In the genomic region with DNA sequence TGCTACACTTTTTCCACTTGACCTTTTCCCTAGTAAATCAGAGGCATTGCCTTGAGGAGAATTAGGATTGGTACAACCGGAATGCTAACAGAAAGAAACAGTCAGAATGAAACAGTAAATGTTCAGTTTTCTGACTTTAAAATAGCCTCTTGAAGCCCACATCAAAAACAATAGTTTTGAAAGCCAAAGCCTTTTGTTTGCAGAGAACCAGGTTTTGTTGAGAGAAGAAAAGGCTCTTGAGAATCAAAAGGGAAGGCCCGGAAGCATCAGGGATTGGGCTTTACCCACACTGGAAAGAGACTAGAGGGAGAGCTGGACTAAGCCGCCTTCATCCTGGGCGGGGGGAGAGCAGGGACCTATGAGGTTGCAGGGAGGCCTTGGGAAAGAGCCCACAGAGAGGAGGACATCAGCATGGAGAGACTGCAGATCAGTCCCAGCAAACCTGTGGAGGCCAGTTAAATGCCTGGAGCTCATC, we compare ENCODE assay signal across 11 cellular contexts. TPM values are rescaled to one million over a fixed set of nuclear protein-coding genes. Genes with fewer than 3 reads are reported as not detected.
DNase-seq lines count a peak whose midpoint lies in the region; ATAC-seq and TF ChIP-seq lines count a peak whose summit lies in the region.
"Had no signal": no experiment of that assay in that cellular context is flagged by ENCODE, and none has a peak within 500 bp of the region (broad histone marks: within the 10 kb centered on the region; RNA-seq: fewer than 3 reads in every experiment).

No MANE protein-coding gene starts in this region.

- H2BK120ac ChIP-seq in neuronal stem cell (ENCODE audit: low read depth, low read length) = peak overlapping the region; percentile 19

- DNase-seq in Panc1 (ENCODE audit: low read depth, low spot score) = no peak
- DNase-seq in neuronal stem cell (ENCODE audit: low spot score) = peak; percentile 65
- DNase-seq in Caco-2 = no peak
- DNase-seq in NCI-H446 treated with DMSO at 0.1 percent for 48 hours (lab: John Stamatoyannopoulos, UW) = no peak
- DNase-seq in dorsolateral prefrontal cortex = no peak
- DNase-seq: hippocampal formation; NK-92 treated with Interleukin-12 subunit alpha and Interleukin-12 subunit beta, amount 100 ng/mL, for 24 hours had no signal

- no peaks in the 10 kb centered on the region for H3K27me3 Mint-ChIP-seq in Caco-2 (ENCODE audit: insufficient read depth, unreplicated experiment)

- no peak overlapping the region for H2AK5ac ChIP-seq in neuronal stem cell (ENCODE audit: low read depth, low read length)

- H3K4ac ChIP-seq in neuronal stem cell (ENCODE audit: low read length) = no peak overlapping the region

- H3K9me3 ChIP-seq in Panc1 (ENCODE audit: control insufficient read depth, insufficient read depth, low read depth, low read length) (no peaks in the 10 kb centered on the region), neuronal stem cell (replicated peaks in 1 of 2; ENCODE audit: control insufficient read depth in 2 of 2, insufficient read depth in 1 of 2, low read depth in 1 of 2, low read length in 2 of 2) (no peaks in the 10 kb centered on the region), Caco-2 (no peaks in the 10 kb centered on the region)

- H2BK5ac ChIP-seq in neuronal stem cell (ENCODE audit: low read length) = no peak overlapping the region

- no peaks in the 10 kb centered on the region for H3K36me3 ChIP-seq in Panc1 (ENCODE audit: control insufficient read depth, insufficient read depth, low read length)
- H3K36me3 ChIP-seq in neuronal stem cell (replicated peaks in 1 of 2; ENCODE audit: control insufficient read depth in 2 of 2, insufficient read depth in 2 of 2, low read length in 2 of 2) = no peaks in the 10 kb centered on the region
- no peaks in the 10 kb centered on the region for H3K36me3 ChIP-seq in Caco-2 (ENCODE audit: control insufficient read depth, insufficient read depth, low read length)

- in situ Hi-C loops in Panc1 (cut with HindIII; ENCODE audit: low pct_unique_long_range_greater_than_20kb, low sequenced_read_pairs) = loop anchor here (25.0 kb wide), 2 partner anchors 455 to 730 kb away; no protein-coding TSS in a partner anchor

- H3K4me3 ChIP-seq in Panc1 (ENCODE audit: low read depth in 2 of 2, low read length in 2 of 2) (no peak overlapping the region), neuronal stem cell (ENCODE audit: low read length in 2 of 2) (peak overlapping the region in 1 of 2 donors; percentile 21), Caco-2 (ENCODE audit: low read depth, low read length) (no peak overlapping the region), dorsolateral prefrontal cortex (no peak overlapping the region)

- peaks cover 65% of the 10 kb centered on the region for H3K4me1 ChIP-seq in Panc1 (ENCODE audit: control insufficient read depth, insufficient read depth, low read length)
- peaks cover 12 to 21% of the 10 kb centered on the region in 2 donors for H3K4me1 ChIP-seq in neuronal stem cell (ENCODE audit: control insufficient read depth in 2 of 2, insufficient read depth in 1 of 2, low read depth in 1 of 2, low read length in 2 of 2)
- H3K4me1 ChIP-seq in Caco-2 = peaks cover 22% of the 10 kb centered on the region

- CTCF ChIA-PET in Panc1 (lab: Charles Lee) (interaction anchor here (0.6 to 0.7 kb wide), 4 partner anchors 51 to 716 kb away, joined by 3 to 5 read pairs (median 4); no protein-coding TSS in a partner anchor), Caco-2 (lab: Charles Lee) (interaction anchor here (0.5 to 1.3 kb wide), 3 partner anchors 13 to 367 kb away, joined by 3 to 4 read pairs (median 3); no protein-coding TSS in a partner anchor)

- TF ChIP-seq CTCF in Panc1 (IDR thresholded peaks at IDR 0.05) (no peak), Caco-2 (IDR thresholded peaks at IDR 0.05; ENCODE audit: insufficient read depth in 1 of 2, low read depth in 1 of 2, low read length in 1 of 2, severe bottlenecking in 1 of 2, unreplicated experiment in 1 of 2) (no peak), dorsolateral prefrontal cortex (IDR thresholded peaks at IDR 0.05 in 54 of 56, conservative IDR thresholded peaks at IDR 0.05 in 2 of 56; ENCODE audit: low read depth in 1 of 56, partially characterized antibody in 56 of 56) (no peak)

- H3K4me3 Mint-ChIP-seq in Caco-2 (ENCODE audit: unreplicated experiment) = no peak overlapping the region
- H3K4me3 Mint-ChIP-seq: activated CD4-positive, alpha-beta T cell treated with anti-CD3 and anti-CD28 coated beads for 36 hours had no signal

- peaks cover 1% of the 10 kb centered on the region for H3K36me3 Mint-ChIP-seq in Caco-2 (ENCODE audit: insufficient read depth, unreplicated experiment)

- intact Hi-C loops in Panc1 (cut with micrococcal nuclease; ENCODE audit: unreplicated experiment) = no loop called here
- intact Hi-C loops in Caco-2 (cut with micrococcal nuclease; ENCODE audit: unreplicated experiment) = no loop called here
- intact Hi-C loops in dorsolateral prefrontal cortex (cut with DNase I) = no loop called here

- POLR2A ChIA-PET in Panc1 (lab: Charles Lee) (interaction anchor here (0.6 to 1.2 kb wide), 2 partner anchors 8 to 486 kb away, joined by 3 to 4 read pairs; no protein-coding TSS in a partner anchor), Caco-2 (lab: Charles Lee) (interaction anchor here (0.5 to 1.1 kb wide), 3 partner anchors 8 to 223 kb away, joined by 3 to 4 read pairs (median 3); a partner anchor contains a TSS)

- H2BK15ac ChIP-seq in neuronal stem cell (ENCODE audit: low read length) = peak overlapping the region; percentile 34

- peak overlapping the region; percentile 23 for H2BK12ac ChIP-seq in neuronal stem cell (ENCODE audit: low read length)

- no peak overlapping the region for H3K27ac Mint-ChIP-seq in Caco-2 (ENCODE audit: unreplicated experiment)
- H3K27ac Mint-ChIP-seq: activated CD4-positive, alpha-beta T cell treated with anti-CD3 and anti-CD28 coated beads for 36 hours had no signal

- H4K91ac ChIP-seq in neuronal stem cell (ENCODE audit: low read depth, low read length, poor library complexity) = no peak overlapping the region

- H3K14ac ChIP-seq in neuronal stem cell (ENCODE audit: low read length) = no peak overlapping the region

- H3K4me2 ChIP-seq in neuronal stem cell (ENCODE audit: insufficient read depth, low read length, poor library complexity, severe bottlenecking) = peak overlapping the region; percentile 19

- H2AFZ ChIP-seq in neuronal stem cell (ENCODE audit: low read length) = peak overlapping the region; percentile 88

- peak overlapping the region; percentile 90 for H3K27ac ChIP-seq in Panc1 (ENCODE audit: low read length)
- H3K27ac ChIP-seq in neuronal stem cell (replicated peaks; ENCODE audit: low read length) = peak overlapping the region; percentile 74
- peak overlapping the region in 13 of 59 donors; percentile 0 to 57 (median 28) for H3K27ac ChIP-seq in dorsolateral prefrontal cortex

- H3K9ac ChIP-seq in neuronal stem cell (ENCODE audit: low read depth, low read length, poor library complexity) = no peak overlapping the region

- no peaks in the 10 kb centered on the region for H3K79me1 ChIP-seq in neuronal stem cell (ENCODE audit: low read depth, low read length)

- WGBS in neuronal stem cell (ENCODE audit: extremely low coverage in 2 of 2, insufficient read length in 2 of 2, insufficient replicate concordance in 1 of 2), 2 donors = no CpG with 5 or more reads among the region's 4 CpGs

- no peaks in the 10 kb centered on the region for H3K27me3 ChIP-seq in Panc1 (ENCODE audit: control insufficient read depth, insufficient read depth, low read length)
- no peaks in the 10 kb centered on the region for H3K27me3 ChIP-seq in neuronal stem cell (ENCODE audit: control insufficient read depth in 3 of 3, insufficient read depth in 3 of 3, low read depth in 1 of 3, low read length in 3 of 3)
- no peaks in the 10 kb centered on the region for H3K27me3 ChIP-seq in Caco-2 (replicated peaks; ENCODE audit: control insufficient read depth, insufficient read depth, low read length)
- H3K27me3 ChIP-seq in dorsolateral prefrontal cortex = no peaks in the 10 kb centered on the region

- H3K18ac ChIP-seq in neuronal stem cell (ENCODE audit: low read length) = peak overlapping the region; percentile 55

- BruUV-seq in Panc1 (replicated peaks; lab: Mats Ljungman, UMichigan) (no TSS peak), Caco-2 (replicated peaks; lab: Mats Ljungman, UMichigan) (no TSS peak)

- H3K4me1 Mint-ChIP-seq in Caco-2 (ENCODE audit: low read depth, unreplicated experiment) = peaks cover 34% of the 10 kb centered on the region

- peak overlapping the region; percentile 45 for H4K8ac ChIP-seq in neuronal stem cell (ENCODE audit: low read depth, low read length)

- H3K9me3 Mint-ChIP-seq in Caco-2 (ENCODE audit: unreplicated experiment) = no peaks in the 10 kb centered on the region

- ATAC-seq in GM18907 (IDR thresholded peaks at IDR 0.05; ENCODE audit: unreplicated experiment) = peak; percentile 16
- peak; percentile 25 for ATAC-seq in HG02642 (IDR thresholded peaks at IDR 0.05; ENCODE audit: poor library complexity, unreplicated experiment)
- ATAC-seq in Panc1 = no peak
- no peak for ATAC-seq in GM21786 (IDR thresholded peaks at IDR 0.05; ENCODE audit: unreplicated experiment)

- no peak overlapping the region for H3K23ac ChIP-seq in neuronal stem cell (ENCODE audit: low read depth, low read length, poor library complexity)

RNA-seq across cellular contexts. Expression of a gene that starts 12.4 kb away (rescaled TPM):
- total RNA-seq in Panc1 (2021; ENCODE audit: unreplicated experiment) (263 TPM), Caco-2 (2022) (114 and 127 TPM in 2 replicates), dorsolateral prefrontal cortex (100 to 1,000 TPM in 2 of 120 experiments, 10 to 100 TPM in 69, 1 to 10 TPM in 49; 1.8 to 125 (median 11.4) TPM)
- 316 TPM for polyA plus RNA-seq in Panc1 (2012; ENCODE audit: insufficient read length)
- polyA plus RNA-seq in neuronal stem cell (2013, experiment 1 of 2) = 2.9 TPM
- 2.6 TPM for polyA plus RNA-seq in neuronal stem cell (2013, experiment 2 of 2)

RNA-seq across cellular contexts. Expression of a gene that starts 23.3 kb away (rescaled TPM):
- total RNA-seq in Panc1 (2021; ENCODE audit: unreplicated experiment) = 65.0 TPM
- 30.9 TPM for polyA plus RNA-seq in Panc1 (2012; ENCODE audit: insufficient read length)
- polyA plus RNA-seq in neuronal stem cell (2013, experiment 1 of 2) = 19.0 TPM
- polyA plus RNA-seq in neuronal stem cell (2013, experiment 2 of 2) = 19.7 TPM
- total RNA-seq in Caco-2 (2022) = 56.5 and 72.2 TPM in 2 replicates
- 10 to 100 TPM; 38.0 to 99.1 (median 63.4) TPM for total RNA-seq in dorsolateral prefrontal cortex

Comparison
In these comparisons a context has a peak if more than half of its experiments do, and no peak if none do; other contexts are left out.
1. ATAC-seq: peak in GM18907 (single experiment) and HG02642 (single experiment); none in Panc1 (single experiment) and GM21786 (single experiment).